In the genomic region with DNA sequence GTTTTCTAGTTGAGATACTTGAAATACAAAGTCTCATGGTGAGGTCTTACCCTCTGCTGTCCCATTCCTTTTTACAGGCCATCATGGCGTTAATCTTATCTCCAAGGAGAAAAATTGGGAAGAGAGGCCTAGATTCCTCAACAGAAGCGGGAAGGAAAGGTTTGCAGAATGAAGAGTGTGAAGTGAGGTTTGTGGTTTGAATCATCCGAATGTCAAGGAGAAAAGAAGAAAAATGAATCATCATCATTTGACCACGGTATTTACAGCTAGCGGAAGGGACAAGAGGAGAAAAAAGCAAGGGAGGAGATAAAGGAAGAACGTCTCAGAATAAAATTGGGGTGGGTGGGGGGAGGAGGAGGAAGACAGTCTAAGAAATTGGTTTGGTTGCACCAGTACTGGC, we compare ENCODE assay signal across 1 cellular context.
TF ChIP-seq lines count a peak whose summit lies in the region.

No MANE protein-coding gene starts in this region.

TF ChIP-seq in SK-N-SH, 30 proteins besides CTCF, POLR2A, EP300 and RAD21 (continued from another document):
- TF ChIP-seq PBX3 (IDR thresholded peaks at IDR 0.05), result no peak
- no peak for TF ChIP-seq SMC3 (IDR thresholded peaks at IDR 0.05; ENCODE audit: low read depth, low read length)
- no peak for TF ChIP-seq GABPA (IDR thresholded peaks at IDR 0.05; ENCODE audit: low read depth)
- no peak for TF ChIP-seq RFX5 (IDR thresholded peaks at IDR 0.05; ENCODE audit: low read length)
- no peak for TF ChIP-seq TEAD4 (IDR thresholded peaks at IDR 0.05; ENCODE audit: borderline replicate concordance, insufficient read depth)
- TF ChIP-seq IRF3 (IDR thresholded peaks at IDR 0.05; ENCODE audit: low read depth, low read length), result no peak
- TF ChIP-seq TAF1 (IDR thresholded peaks at IDR 0.05; ENCODE audit: borderline replicate concordance, low read depth, low read length), result no peak
- TF ChIP-seq TCF12 (IDR thresholded peaks at IDR 0.05), result no peak
- TF ChIP-seq, protein P1, sequence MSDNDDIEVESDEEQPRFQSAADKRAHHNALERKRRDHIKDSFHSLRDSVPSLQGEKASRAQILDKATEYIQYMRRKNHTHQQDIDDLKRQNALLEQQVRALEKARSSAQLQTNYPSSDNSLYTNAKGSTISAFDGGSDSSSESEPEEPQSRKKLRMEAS (IDR thresholded peaks at IDR 0.05; ENCODE audit: low read depth), result no peak
- no peak for TF ChIP-seq FOXJ3 (CRISPR knock-in tag; IDR thresholded peaks at IDR 0.05)
- no peak for TF ChIP-seq USF1 (IDR thresholded peaks at IDR 0.05; ENCODE audit: borderline replicate concordance, low read depth)
